Comparison of ENCODE assay signal across 11 cellular contexts in genomic region chr13:62747629-62748028, GRCh38.
A peak's percentile ranks its signal among the peaks of the same experiment; 100 is the strongest.
DNase-seq lines count a peak whose midpoint lies in the region; ATAC-seq, FAIRE-seq and TF ChIP-seq lines count a peak whose summit lies in the region.
"Had no signal": no experiment of that assay in that cellular context is flagged by ENCODE, and none has a peak within 500 bp of the region (broad histone marks: within the 10 kb centered on the region; RNA-seq: fewer than 3 reads in every experiment).

No MANE protein-coding gene starts in this region.

- CTCF ChIA-PET in HEK293 (lab: Yijun Ruan, JAX) (interaction anchor here (0.6 kb wide), 2 partner anchors 339 to 1850 kb away, joined by 3 to 4 read pairs; no protein-coding TSS in a partner anchor), GM12878 (lab: Yijun Ruan, JAX) (no interaction called here)

- H2AFZ ChIP-seq in OCI-LY1 (ENCODE audit: low read length), result peak overlapping the region; percentile 30; the same call in 1 of the 2 replicates
- H2AFZ ChIP-seq in GM12878 (ENCODE audit: control insufficient read depth, low read depth, low read length), result no peak overlapping the region

- H3K27ac ChIP-seq in HEK293 (ENCODE audit: extremely low read depth, low read depth, low read length) (no peak overlapping the region), OCI-LY1 (ENCODE audit: low read depth, low read length, poor library complexity, severe bottlenecking) (no peak overlapping the region), GM12878 (ENCODE audit: control insufficient read depth, insufficient read depth) (no peak overlapping the region)

- H3K36me3 ChIP-seq in HEK293 (ENCODE audit: control insufficient read depth in 2 of 2, insufficient read depth in 1 of 2, low read length in 2 of 2), result no peaks in the 10 kb centered on the region
- no peaks in the 10 kb centered on the region; the same call in 1 of the 2 replicates for H3K36me3 ChIP-seq in OCI-LY1 (ENCODE audit: insufficient read depth, low read length)
- no peaks in the 10 kb centered on the region for H3K36me3 ChIP-seq in GM12878 (ENCODE audit: control insufficient read depth in 2 of 2, insufficient read depth in 2 of 2, low read length in 1 of 2)

- no peak for TF ChIP-seq RAD21 in GM12878 (IDR thresholded peaks at IDR 0.05; ENCODE audit: insufficient read depth, low read depth, low read length)

- ATAC-seq in GM12878 (peak; percentile 44; the same call in 2 of the 3 replicates), GM21447 (IDR thresholded peaks at IDR 0.05; ENCODE audit: unreplicated experiment) (no peak)

- H4K20me1 ChIP-seq in OCI-LY1 (ENCODE audit: insufficient read depth, low read length), result no peaks in the 10 kb centered on the region
- no peaks in the 10 kb centered on the region for H4K20me1 ChIP-seq in GM12878 (ENCODE audit: control insufficient read depth, insufficient read depth)

- no peaks in the 10 kb centered on the region for H3K9me3 ChIP-seq in HEK293 (ENCODE audit: control insufficient read depth, insufficient read depth, low read depth, low read length)
- H3K9me3 ChIP-seq in OCI-LY1 (ENCODE audit: low read length), result 0 out of 2 replicates have a peak, but pooled peaks cover 5% of the 10 kb centered on the region
- H3K9me3 ChIP-seq in GM12878 (replicated peaks; ENCODE audit: control insufficient read depth, insufficient read depth, low read length), result no peaks in the 10 kb centered on the region

- 5% methylated on average over 2 of the region's 2 CpGs for WGBS in GM12878 (ENCODE audit: insufficient coverage, insufficient replicate concordance, low lambda C conversion rate, missing lambda C conversion rate)

- TF ChIP-seq EP300 in GM12878 (IDR thresholded peaks at IDR 0.05; ENCODE audit: borderline replicate concordance in 1 of 2, control insufficient read depth in 1 of 2, low read depth in 2 of 2, low read length in 2 of 2), result no peak

- H3K27me3 ChIP-seq in OCI-LY1 (ENCODE audit: insufficient read depth, low read length) (no peaks in the 10 kb centered on the region), GM12878 (replicated peaks in 1 of 2; ENCODE audit: control insufficient read depth in 2 of 2, insufficient read depth in 2 of 2, low read length in 1 of 2) (no peaks in the 10 kb centered on the region)

- in situ Hi-C loops in GM12878 (cut with MboI), result no loop called here

- intact Hi-C loops in GM12878 (cut with micrococcal nuclease; ENCODE audit: unreplicated experiment), result no loop called here

- no TSS peak for BruUV-seq in GM12878 (replicated peaks; lab: Mats Ljungman, UMichigan)

- H3F3A ChIP-seq in OCI-LY1 (ENCODE audit: insufficient read depth, low read length), result no peaks in the 10 kb centered on the region

- H3K9me2 ChIP-seq in OCI-LY1 (ENCODE audit: low read depth, low read length), result no peaks in the 10 kb centered on the region

- H3K9ac ChIP-seq in OCI-LY1 (ENCODE audit: low read length) (no peak overlapping the region), GM12878 (ENCODE audit: control insufficient read depth, insufficient read depth, low read length) (no peak overlapping the region)

- H3K4me3 ChIP-seq in HEK293 (ENCODE audit: low read depth, low read length) (no peak overlapping the region), OCI-LY1 (ENCODE audit: low read depth, low read length, poor library complexity, severe bottlenecking) (no peak overlapping the region), GM12878 (no peak overlapping the region)

- H3K4me2 ChIP-seq in OCI-LY1 (ENCODE audit: low read length), result no peak overlapping the region
- H3K4me2 ChIP-seq in GM12878 (ENCODE audit: control insufficient read depth, insufficient read depth), result no peak overlapping the region

- RAD21 ChIA-PET in GM12878 (lab: Charles Lee; ENCODE audit: unreplicated experiment), result no interaction called here

- POLR2A ChIA-PET in HEK293 (lab: Yijun Ruan, JAX), result no interaction called here
- POLR2A ChIA-PET in GM12878 (lab: Charles Lee), result no interaction called here

- TF ChIP-seq CTCF in HEK293 (tag by site-specific recombination; IDR thresholded peaks at IDR 0.05) (no peak), OCI-LY1 (IDR thresholded peaks at IDR 0.05; ENCODE audit: low read length) (no peak), GM12878 (IDR thresholded peaks at IDR 0.05 in 2 of 3, conservative IDR thresholded peaks at IDR 0.05 in 1 of 3; ENCODE audit: control insufficient read depth in 2 of 3, extremely low read depth in 1 of 3, insufficient read depth in 1 of 3, low read depth in 3 of 3, low read length in 3 of 3) (no peak)

- H3K4me1 ChIP-seq in HEK293 (ENCODE audit: control insufficient read depth, insufficient read depth, low read length) (no peaks in the 10 kb centered on the region), OCI-LY1 (ENCODE audit: insufficient read depth, low read length, severe bottlenecking) (no peaks in the 10 kb centered on the region), GM12878 (ENCODE audit: control insufficient read depth, insufficient read depth, low read length) (no peaks in the 10 kb centered on the region)

- peak; percentile 61 for DNase-seq in A172 (ENCODE audit: low spot score)
- DNase-seq in GM12878 (ENCODE audit: low read depth, low spot score), result no peak
- DNase-seq in activated CD4-positive, CD25-positive, alpha-beta regulatory T cell (lab: John Stamatoyannopoulos, UW), result no peak
- DNase-seq in NCI-H1105 treated with DMSO at 0.1 percent for 48 hours (lab: John Stamatoyannopoulos, UW), result no peak
- DNase-seq in mucosa of gallbladder (ENCODE audit: low spot score), result no peak
- DNase-seq: activated T-cell treated with anti-CD3 and anti-CD28 coated beads for 4 hours, NCI-H1092, T-helper 1 cell had no signal

- no peak for TF ChIP-seq POLR2A in GM12878 (IDR thresholded peaks at IDR 0.05; ENCODE audit: low read depth, low read length)

- H3K79me2 ChIP-seq in OCI-LY1 (ENCODE audit: insufficient read depth, low read length), result no peaks in the 10 kb centered on the region
- no peaks in the 10 kb centered on the region for H3K79me2 ChIP-seq in GM12878 (ENCODE audit: control insufficient read depth, insufficient read depth, low read length)

- SMC1A ChIA-PET in GM12878 (lab: Charles Lee; ENCODE audit: uncharacterized antibody, unreplicated experiment), result no interaction called here

- no peak for FAIRE-seq in GM12878 (lab: Jason Lieb, UNC)

TF ChIP-seq in HEK293, 187 proteins besides CTCF, POLR2A, EP300 and RAD21:
- peak; percentile 69 for TF ChIP-seq TCF7L2 (IDR thresholded peaks at IDR 0.05; ENCODE audit: borderline replicate concordance, low read depth, low read length)
- TF ChIP-seq ZNF248 (tag by site-specific recombination; IDR thresholded peaks at IDR 0.05), result no peak
- no peak for TF ChIP-seq ZNF202 (tag by site-specific recombination; IDR thresholded peaks at IDR 0.05; ENCODE audit: borderline replicate concordance)
- TF ChIP-seq ZNF645 (tag by site-specific recombination; IDR thresholded peaks at IDR 0.05), result no peak
- no peak for TF ChIP-seq ZNF596 (tag by site-specific recombination; IDR thresholded peaks at IDR 0.05)
- TF ChIP-seq SETDB1 (IDR thresholded peaks at IDR 0.05; ENCODE audit: insufficient read length, low read length), result peak; percentile 40
- TF ChIP-seq ZFP69B (tag by site-specific recombination; IDR thresholded peaks at IDR 0.05), result no peak
TF ChIP-seq in HEK293: peak in this region for 2.

TF ChIP-seq in GM12878, 131 proteins besides CTCF, POLR2A, EP300 and RAD21:
- no peak for TF ChIP-seq NR2F1 (conservative IDR thresholded peaks at IDR 0.05)
- TF ChIP-seq BHLHE40 (IDR thresholded peaks at IDR 0.05; ENCODE audit: borderline replicate concordance in 1 of 2, low read depth in 2 of 2, low read length in 1 of 2), result 0 out of 4 replicates have a peak, but pooled peaks of 1 of the 2 experiments have one; percentile 22
- no peak for TF ChIP-seq JUNB (IDR thresholded peaks at IDR 0.05)
- TF ChIP-seq, protein P1, sequence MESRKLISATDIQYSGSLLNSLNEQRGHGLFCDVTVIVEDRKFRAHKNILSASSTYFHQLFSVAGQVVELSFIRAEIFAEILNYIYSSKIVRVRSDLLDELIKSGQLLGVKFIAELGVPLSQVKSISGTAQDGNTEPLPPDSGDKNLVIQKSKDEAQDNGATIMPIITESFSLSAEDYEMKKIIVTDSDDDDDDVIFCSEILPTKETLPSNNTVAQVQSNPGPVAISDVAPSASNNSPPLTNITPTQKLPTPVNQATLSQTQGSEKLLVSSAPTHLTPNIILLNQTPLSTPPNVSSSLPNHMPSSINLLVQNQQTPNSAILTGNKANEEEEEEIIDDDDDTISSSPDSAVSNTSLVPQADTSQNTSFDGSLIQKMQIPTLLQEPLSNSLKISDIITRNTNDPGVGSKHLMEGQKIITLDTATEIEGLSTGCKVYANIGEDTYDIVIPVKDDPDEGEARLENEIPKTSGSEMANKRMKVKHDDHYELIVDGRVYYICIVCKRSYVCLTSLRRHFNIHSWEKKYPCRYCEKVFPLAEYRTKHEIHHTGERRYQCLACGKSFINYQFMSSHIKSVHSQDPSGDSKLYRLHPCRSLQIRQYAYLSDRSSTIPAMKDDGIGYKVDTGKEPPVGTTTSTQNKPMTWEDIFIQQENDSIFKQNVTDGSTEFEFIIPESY (IDR thresholded peaks at IDR 0.05), result no peak
